Comparison of ENCODE assay signal across 23 cellular contexts in the genomic region with DNA sequence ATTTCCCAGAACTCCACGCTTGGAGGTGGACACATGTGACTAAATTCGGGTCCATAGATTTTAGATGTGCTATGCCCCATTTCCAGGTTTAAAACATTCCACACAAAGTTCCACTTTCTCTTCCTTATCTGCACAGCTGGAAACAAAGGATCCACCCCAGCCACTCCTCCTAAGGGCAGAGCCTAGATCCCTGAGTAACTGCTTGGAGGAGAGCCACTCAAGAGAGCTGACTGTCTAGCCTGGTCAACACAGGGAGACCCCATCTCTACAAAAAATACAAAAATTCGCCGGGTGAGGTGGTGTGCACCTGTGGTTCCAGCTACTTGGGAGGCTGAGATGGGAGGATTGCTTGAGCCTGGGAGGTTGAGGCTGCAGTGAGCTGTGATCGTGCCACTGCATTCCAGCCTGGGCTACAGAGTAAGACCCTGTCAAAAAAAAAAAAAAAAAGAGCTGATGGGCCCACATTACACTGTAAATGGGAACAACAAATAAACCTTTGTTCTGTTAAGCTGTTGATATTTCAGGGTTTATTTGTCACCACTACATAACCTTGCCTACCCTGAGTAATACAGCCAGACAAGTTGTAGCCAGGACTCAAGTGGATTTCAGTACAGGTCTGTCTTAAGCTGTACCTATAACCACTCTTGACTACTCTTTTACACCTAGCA. TPM values are rescaled to one million over a fixed set of nuclear protein-coding genes. Genes with fewer than 3 reads are reported as not detected.
DNase-seq lines count a peak whose midpoint lies in the region; ATAC-seq, FAIRE-seq and TF ChIP-seq lines count a peak whose summit lies in the region.
"Had no signal": no experiment of that assay in that cellular context is flagged by ENCODE, and none has a peak within 500 bp of the region (broad histone marks: within the 10 kb centered on the region; RNA-seq: fewer than 3 reads in every experiment).

No MANE protein-coding gene starts in this region.

- no peak for TF ChIP-seq RAD21 in K562 (CRISPR knock-in tag; conservative IDR thresholded peaks at IDR 0.05 in 1 of 2, IDR thresholded peaks at IDR 0.05 in 1 of 2)

- dilution Hi-C loops in mammary epithelial cell (cut with HindIII; ENCODE audit: low sequenced_read_pairs), result no loop called here

- H3K27ac ChIP-seq in mammary epithelial cell (ENCODE audit: insufficient read depth, low read depth, low read length) (no peak overlapping the region), breast epithelium (no peak overlapping the region), K562 (ENCODE audit: extremely low read depth, low read depth, low read length) (no peak overlapping the region), osteoblast (ENCODE audit: low read depth, low read length) (no peak overlapping the region), body of pancreas (no peak overlapping the region), testis (no peak overlapping the region), OCI-LY7 (ENCODE audit: low read depth, low read length, poor library complexity, severe bottlenecking) (no peak overlapping the region)
- H3K27ac ChIP-seq: 22Rv1, BLaER1, C4-2B had no signal

- H3K27me3 ChIP-seq in mammary epithelial cell (ENCODE audit: insufficient read depth, low read length) (no peaks in the 10 kb centered on the region), breast epithelium (no peaks in the 10 kb centered on the region), K562 (ENCODE audit: control insufficient read depth in 2 of 2, insufficient read depth in 2 of 2, low read length in 2 of 2) (no peaks in the 10 kb centered on the region), osteoblast (ENCODE audit: insufficient read depth, low read length) (no peaks in the 10 kb centered on the region), body of pancreas (no peaks in the 10 kb centered on the region), testis (no peaks in the 10 kb centered on the region)
- H3K27me3 ChIP-seq: BLaER1 had no signal

- DNase-seq in mammary epithelial cell (peak; percentile 25), breast epithelium (ENCODE audit: low spot score in 2 of 2) (no peak), K562 (ENCODE audit: extremely low read depth in 1 of 4, low spot score in 3 of 4) (no peak), left lobe of liver (ENCODE audit: low spot score) (no peak), osteoblast (ENCODE audit: insufficient read length, low spot score, missing footprints) (peak; percentile 6), body of pancreas (no peak), testis (no peak), OCI-LY7 (ENCODE audit: low spot score) (no peak)
- DNase-seq: CD4-positive, CD25-positive, alpha-beta regulatory T cell; CD8-positive, alpha-beta T cell; DMS 273 treated with DMSO at 0.1 percent for 48 hours; DMS53; DMS79 treated with DMSO at 0.1 percent for 48 hours; GF-D8 had no signal

- no peak for TF ChIP-seq POLR2A in breast epithelium (IDR thresholded peaks at IDR 0.05)
- no peak for TF ChIP-seq POLR2A in K562 (conservative IDR thresholded peaks at IDR 0.05)
- no peak for TF ChIP-seq POLR2A in body of pancreas (IDR thresholded peaks at IDR 0.05)
- no peak for TF ChIP-seq POLR2A in testis (IDR thresholded peaks at IDR 0.05)

- intact Hi-C loops in mammary epithelial cell (cut with micrococcal nuclease) (no loop called here), breast epithelium (cut with DNase I; ENCODE audit: low total_unique reads) (no loop called here), K562 (cut with micrococcal nuclease) (no loop called here), body of pancreas (cut with DNase I) (no loop called here), testis (cut with DNase I; ENCODE audit: low total_unique reads) (no loop called here), OCI-LY7 (cut with micrococcal nuclease; ENCODE audit: unreplicated experiment) (no loop called here)

- no peaks in the 10 kb centered on the region for H3K9me1 ChIP-seq in K562 (ENCODE audit: control insufficient read depth, insufficient read depth, low read length)

- H3K4me3 ChIP-seq in mammary epithelial cell (replicated peaks in 1 of 3; ENCODE audit: insufficient read depth in 1 of 3, low read depth in 2 of 3, low read length in 3 of 3) (no peak overlapping the region), breast epithelium (no peak overlapping the region), K562 (no peak overlapping the region), osteoblast (ENCODE audit: insufficient read depth, low read length) (no peak overlapping the region), body of pancreas (no peak overlapping the region), testis (no peak overlapping the region), OCI-LY7 (ENCODE audit: low read depth, low read length, poor library complexity, severe bottlenecking) (no peak overlapping the region)
- H3K4me3 ChIP-seq: BLaER1, GM23338, HAP-1 had no signal

- H2AFZ ChIP-seq in mammary epithelial cell (ENCODE audit: low read depth, low read length) (no peak overlapping the region), K562 (ENCODE audit: low read depth, low read length) (peak overlapping the region; percentile 42), osteoblast (ENCODE audit: low read length) (no peak overlapping the region), OCI-LY7 (ENCODE audit: low read length) (no peak overlapping the region)
- H2AFZ ChIP-seq: GM23338 had no signal

- H3K9ac ChIP-seq in mammary epithelial cell (ENCODE audit: insufficient read depth, low read length), result no peak overlapping the region
- no peak overlapping the region for H3K9ac ChIP-seq in K562 (ENCODE audit: insufficient read depth in 1 of 2, low read depth in 2 of 2, low read length in 2 of 2)
- H3K9ac ChIP-seq: BLaER1 had no signal

- H3K79me2 ChIP-seq in mammary epithelial cell (ENCODE audit: insufficient read depth, low read length) (no peaks in the 10 kb centered on the region), K562 (ENCODE audit: control insufficient read depth, insufficient read depth, low read length) (no peaks in the 10 kb centered on the region), osteoblast (ENCODE audit: insufficient read depth, low read length) (no peaks in the 10 kb centered on the region), OCI-LY7 (ENCODE audit: insufficient read depth, low read depth, low read length) (no peaks in the 10 kb centered on the region)

- H3K9me3 ChIP-seq in mammary epithelial cell (replicated peaks; ENCODE audit: insufficient read depth, low read length) (no peaks in the 10 kb centered on the region), breast epithelium (no peaks in the 10 kb centered on the region), K562 (replicated peaks; ENCODE audit: control insufficient read depth, insufficient read depth, low read depth, low read length) (no peaks in the 10 kb centered on the region), osteoblast (ENCODE audit: low read depth, low read length) (no peaks in the 10 kb centered on the region), body of pancreas (no peaks in the 10 kb centered on the region), testis (no peaks in the 10 kb centered on the region), OCI-LY7 (ENCODE audit: low read length) (0 out of 2 replicates have a peak, but pooled peaks cover 5% of the 10 kb centered on the region)

- no peak for FAIRE-seq in K562 (lab: Jason Lieb, UNC)
- FAIRE-seq: A204.1, D721Med, GM12892, H54 had no signal

- CTCF ChIA-PET in mammary epithelial cell (lab: Charles Lee; ENCODE audit: low non-redundant PET), result no interaction called here
- CTCF ChIA-PET in K562 (lab: Yijun Ruan, JAX; ENCODE audit: low intra/inter-chr PET ratio), result no interaction called here
- CTCF ChIA-PET in OCI-LY7 (lab: Charles Lee; ENCODE audit: unreplicated experiment), result interaction anchor here (0.6 kb wide), 1 partner anchor 191 kb away, joined by 4 read pairs; no protein-coding TSS in a partner anchor

- TF ChIP-seq CTCF in mammary epithelial cell (conservative IDR thresholded peaks at IDR 0.05 in 1 of 2, IDR thresholded peaks at IDR 0.05 in 1 of 2; ENCODE audit: extremely low read depth in 1 of 2, insufficient read depth in 1 of 2, low read depth in 1 of 2, low read length in 2 of 2) (no peak), breast epithelium (IDR thresholded peaks at IDR 0.05) (no peak), K562 (IDR thresholded peaks at IDR 0.05 in 2 of 3, conservative IDR thresholded peaks at IDR 0.05 in 1 of 3; ENCODE audit: insufficient read depth in 2 of 3, low read depth in 1 of 3, low read length in 3 of 3) (no peak), osteoblast (IDR thresholded peaks at IDR 0.05; ENCODE audit: extremely low read depth, low read depth, low read length) (no peak), body of pancreas (IDR thresholded peaks at IDR 0.05) (no peak), testis (IDR thresholded peaks at IDR 0.05) (no peak), OCI-LY7 (conservative IDR thresholded peaks at IDR 0.05; ENCODE audit: low read length) (no peak)

- H3K9me2 ChIP-seq in OCI-LY7 (ENCODE audit: insufficient read depth, low read length), result no peaks in the 10 kb centered on the region

- H3K4me2 ChIP-seq in mammary epithelial cell (ENCODE audit: insufficient read depth, low read depth, low read length), result no peak overlapping the region
- H3K4me2 ChIP-seq in K562 (ENCODE audit: insufficient read depth, low read length), result no peak overlapping the region
- H3K4me2 ChIP-seq in osteoblast (ENCODE audit: insufficient read depth, low read length), result no peak overlapping the region
- H3K4me2 ChIP-seq in OCI-LY7 (ENCODE audit: low read length), result no peak overlapping the region
- H3K4me2 ChIP-seq: BLaER1, GM23338 had no signal

- ATAC-seq in K562, result peak; percentile 52; the same call in 2 of the 3 replicates
- peak; percentile 76 for ATAC-seq in left lobe of liver
- no peak for ATAC-seq in body of pancreas
- ATAC-seq: CD8-positive, alpha-beta T cell; GM23338 had no signal

- WGBS in mammary epithelial cell (ENCODE audit: low coverage, missing lambda C conversion rate), result 73% methylated on average over 4 of the region's 5 CpGs
- WGBS in K562 (ENCODE audit: insufficient coverage, low coverage, missing lambda C conversion rate), result 57% methylated on average over 5 of the region's 5 CpGs
- WGBS in body of pancreas, 2 donors, result 71 to 92% methylated on average over 5 of the region's 5 CpGs
- WGBS in testis, 2 donors, result 95 to 99% methylated on average over 5 of the region's 5 CpGs

- H4K20me1 ChIP-seq in mammary epithelial cell (ENCODE audit: insufficient read depth, low read length) (no peaks in the 10 kb centered on the region), K562 (replicated peaks; ENCODE audit: control insufficient read depth, insufficient read depth, low read length) (no peaks in the 10 kb centered on the region), osteoblast (ENCODE audit: insufficient read depth, low read length) (no peaks in the 10 kb centered on the region), OCI-LY7 (ENCODE audit: insufficient read depth, low read length) (no peaks in the 10 kb centered on the region)
- H4K20me1 ChIP-seq: BLaER1 had no signal

- no peaks in the 10 kb centered on the region for H3K4me1 ChIP-seq in mammary epithelial cell (ENCODE audit: insufficient read depth, low read length)
- H3K4me1 ChIP-seq in breast epithelium, result no peaks in the 10 kb centered on the region
- H3K4me1 ChIP-seq in K562 (replicated peaks in 1 of 2; ENCODE audit: control insufficient read depth in 2 of 2, insufficient read depth in 2 of 2, low read length in 2 of 2), result peaks cover 0 to 3% of the 10 kb centered on the region in 2 experiments; a peak in 2 of 5 replicates
- no peaks in the 10 kb centered on the region for H3K4me1 ChIP-seq in osteoblast (ENCODE audit: insufficient read depth, low read length)
- no peaks in the 10 kb centered on the region for H3K4me1 ChIP-seq in body of pancreas
- H3K4me1 ChIP-seq in testis, result peaks cover 8% of the 10 kb centered on the region
- no peaks in the 10 kb centered on the region for H3K4me1 ChIP-seq in OCI-LY7 (ENCODE audit: insufficient read depth, low read length, poor library complexity, severe bottlenecking)
- H3K4me1 ChIP-seq: BLaER1, HAP-1 had no signal

- POLR2A ChIA-PET in K562 (lab: Yijun Ruan, JAX), result interaction anchor here (0.6 to 1.2 kb wide), 4 partner anchors 12 to 26 kb away, joined by 3 to 5 read pairs (median 4); partner anchors contain the start of gene SNRPC
- POLR2A ChIA-PET in OCI-LY7 (lab: Charles Lee), result interaction anchor here (0.6 to 1.8 kb wide), 5 partner anchors 10 to 285 kb away, joined by 3 to 5 read pairs (median 3); no protein-coding TSS in a partner anchor

- TF ChIP-seq EP300 in K562 (IDR thresholded peaks at IDR 0.05; ENCODE audit: low read length), result no peak

- H3K36me3 ChIP-seq in mammary epithelial cell (ENCODE audit: insufficient read depth, low read length) (no peaks in the 10 kb centered on the region), breast epithelium (no peaks in the 10 kb centered on the region), K562 (ENCODE audit: control insufficient read depth, insufficient read depth, low read length) (no peaks in the 10 kb centered on the region), osteoblast (ENCODE audit: insufficient read depth, low read length) (no peaks in the 10 kb centered on the region), body of pancreas (replicated peaks in 1 of 2; ENCODE audit: insufficient read depth in 1 of 2, low read depth in 2 of 2) (no peaks in the 10 kb centered on the region), testis (ENCODE audit: low read depth, missing control alignments) (no peaks in the 10 kb centered on the region), OCI-LY7 (ENCODE audit: insufficient read depth, low read length) (no peaks in the 10 kb centered on the region)
- H3K36me3 ChIP-seq: BLaER1, HAP-1 had no signal

- BruUV-seq in mammary epithelial cell (replicated peaks; lab: Mats Ljungman, UMichigan) (no TSS peak), K562 (replicated peaks; lab: Mats Ljungman, UMichigan) (no TSS peak), OCI-LY7 (replicated peaks; lab: Mats Ljungman, UMichigan) (no TSS peak)

- in situ Hi-C loops in mammary epithelial cell (cut with MboI; ENCODE audit: low sequenced_read_pairs in 2 of 2) (no loop called here), K562 (cut with MboI) (no loop called here)

RNA-seq across cellular contexts. Expression of gene SNRPC, which starts 25.8 kb away (rescaled TPM):
- total RNA-seq in mammary epithelial cell (100 to 1,000 TPM in 1 of 2 donors, 10 to 100 TPM in 1; 37.8 to 100 TPM), breast epithelium (10 to 100 TPM; 50.1 to 64.2 (median 58.0) TPM), K562 (2014; rRNA removed) (500 and 634 TPM in 2 replicates), K562 (2014; rRNA removed; fragmentation: Illumina TruSeq; extraction: Trizol) (430 and 439 TPM in 2 replicates), K562 (2015; rRNA removed; fragmentation: Illumina TruSeq; extraction: Trizol) (488 and 508 TPM in 2 replicates), K562 (2021) (415 and 433 TPM in 2 replicates), left lobe of liver (34.4 TPM), osteoblast (50.7 and 56.5 TPM in 2 replicates), body of pancreas (10 to 100 TPM; 15.2 to 36.3 TPM), testis (100 to 1,000 TPM; 130 to 131 TPM), OCI-LY7 (2022) (177 and 184 TPM in 2 replicates)
- polyA plus RNA-seq in mammary epithelial cell (194 TPM), K562 (2011; rRNA removed) (495 and 598 TPM in 2 replicates), K562 (2014; fragmentation: Illumina TruSeq; extraction: Trizol) (868 and 905 TPM in 2 replicates), K562 (2014; fragmentation: Nextera tagmentation; extraction: Ambion mirVana) (100 to 1,000 TPM; 697 to 889 TPM), K562 (2014; rRNA removed) (808 and 854 TPM in 2 replicates), testis (ENCODE audit: insufficient read depth, low read depth, low replicate concordance) (300 TPM)
- 64.2 TPM for polyA minus RNA-seq in mammary epithelial cell
- total RNA-seq in K562 (2011; cell fraction: chromatin; rRNA removed; ENCODE audit: low replicate concordance), result 34.0 and 37.5 TPM in 2 replicates
- total RNA-seq in K562 (2011; cell fraction: nucleolus; rRNA removed), result 54.7 and 59.2 TPM in 2 replicates
- total RNA-seq in K562 (2011; cell fraction: nucleoplasm; rRNA removed), result 62.7 and 69.1 TPM in 2 replicates
- polyA plus RNA-seq in K562 (2011; cell fraction: cytosol; rRNA removed), result 883 and 1,009 TPM in 2 replicates
- 165 and 174 TPM in 2 replicates for polyA plus RNA-seq in K562 (2011; cell fraction: nucleus; rRNA removed)
- polyA plus RNA-seq in K562 (2012), result 407 and 437 TPM in 2 replicates
- polyA minus RNA-seq in K562 (2011; rRNA and poly(A)+ RNA removed), result 218 and 228 TPM in 2 replicates
- polyA minus RNA-seq in K562 (2011; cell fraction: cytosol; rRNA and poly(A)+ RNA removed), result 104 and 122 TPM in 2 replicates
- polyA minus RNA-seq in K562 (2011; cell fraction: nucleus; rRNA and poly(A)+ RNA removed), result 21.0 and 35.1 TPM in 2 replicates
- 158 and 210 TPM in 2 replicates for total RNA-seq in OCI-LY7 (2014; rRNA removed; shearing (Covaris generic))

RNA-seq across cellular contexts. Expression of gene ILRUN, which starts 35.0 kb away (rescaled TPM):
- total RNA-seq in mammary epithelial cell (10 to 100 TPM; 40.0 to 67.3 TPM), breast epithelium (10 to 100 TPM; 58.3 to 87.1 (median 63.7) TPM), K562 (2014; rRNA removed) (35.7 and 44.7 TPM in 2 replicates), K562 (2014; rRNA removed; fragmentation: Illumina TruSeq; extraction: Trizol) (54.9 and 57.6 TPM in 2 replicates), K562 (2015; rRNA removed; fragmentation: Illumina TruSeq; extraction: Trizol) (53.4 and 55.0 TPM in 2 replicates), K562 (2021) (74.5 and 78.9 TPM in 2 replicates), left lobe of liver (81.7 TPM), osteoblast (38.0 and 38.3 TPM in 2 replicates), body of pancreas (10 to 100 TPM; 24.6 to 32.6 TPM), testis (10 to 100 TPM; 82.4 to 91.2 TPM), OCI-LY7 (2022) (77.6 and 82.7 TPM in 2 replicates)
- polyA plus RNA-seq in mammary epithelial cell (38.9 TPM), K562 (2011; rRNA removed) (62.1 and 66.1 TPM in 2 replicates), K562 (2014; fragmentation: Illumina TruSeq; extraction: Trizol) (70.0 and 74.7 TPM in 2 replicates), K562 (2014; fragmentation: Nextera tagmentation; extraction: Ambion mirVana) (10 to 100 TPM; 24.9 to 30.7 TPM), K562 (2014; rRNA removed) (42.8 and 44.2 TPM in 2 replicates), testis (ENCODE audit: insufficient read depth, low read depth, low replicate concordance) (101 TPM)
- polyA minus RNA-seq in mammary epithelial cell, result 84.7 TPM
- total RNA-seq in K562 (2011; cell fraction: chromatin; rRNA removed; ENCODE audit: low replicate concordance), result 46.7 and 47.2 TPM in 2 replicates
- 30.2 and 32.0 TPM in 2 replicates for total RNA-seq in K562 (2011; cell fraction: nucleolus; rRNA removed)
- total RNA-seq in K562 (2011; cell fraction: nucleoplasm; rRNA removed), result 38.8 and 48.2 TPM in 2 replicates
- 53.1 and 62.6 TPM in 2 replicates for polyA plus RNA-seq in K562 (2011; cell fraction: cytosol; rRNA removed)
- 26.0 and 30.3 TPM in 2 replicates for polyA plus RNA-seq in K562 (2011; cell fraction: nucleus; rRNA removed)
- 75.6 and 76.6 TPM in 2 replicates for polyA plus RNA-seq in K562 (2012)
- polyA minus RNA-seq in K562 (2011; rRNA and poly(A)+ RNA removed), result 88.9 and 93.9 TPM in 2 replicates
- polyA minus RNA-seq in K562 (2011; cell fraction: cytosol; rRNA and poly(A)+ RNA removed), result 48.1 and 57.5 TPM in 2 replicates
- 12.9 and 20.4 TPM in 2 replicates for polyA minus RNA-seq in K562 (2011; cell fraction: nucleus; rRNA and poly(A)+ RNA removed)
- 25.6 and 27.1 TPM in 2 replicates for total RNA-seq in OCI-LY7 (2014; rRNA removed; shearing (Covaris generic))

Comparison
In these comparisons a context has a peak if more than half of its experiments do, and no peak if none do; other contexts are left out.
1. DNase-seq: peak in mammary epithelial cell (single experiment) and osteoblast (single experiment); none in breast epithelium (0 of 2), K562 (0 of 4), left lobe of liver (single experiment), body of pancreas (0 of 4), testis (single experiment) and OCI-LY7 (single experiment).